ENCODE assay signal across 10 cellular contexts in genomic region chr6:170178561-170179477, GRCh38.
DNase-seq lines count a peak whose midpoint lies in the region; ATAC-seq and TF ChIP-seq lines count a peak whose summit lies in the region.
"Had no signal": no experiment of that assay in that cellular context is flagged by ENCODE, and none has a peak within 500 bp of the region (broad histone marks: within the 10 kb centered on the region; RNA-seq: fewer than 3 reads in every experiment).

No MANE protein-coding gene starts in this region.

- TF ChIP-seq CTCF in Panc1 (IDR thresholded peaks at IDR 0.05) (no peak), left ventricle myocardium inferior (IDR thresholded peaks at IDR 0.05; ENCODE audit: borderline replicate concordance) (no peak)

- CTCF ChIA-PET in Panc1 (lab: Charles Lee), result no interaction called here

- DNase-seq in SIG-M5 treated with dmso at 0.1 percent for 504 hours (lab: John Stamatoyannopoulos, UW; ENCODE audit: unreplicated experiment), result peak; percentile 9
- no peak for DNase-seq in SIG-M5 (lab: John Stamatoyannopoulos, UW)
- no peak for DNase-seq in Panc1 (ENCODE audit: low read depth, low spot score)
- peak; percentile 14 for DNase-seq in left ventricle myocardium inferior
- DNase-seq in stimulated activated effector memory CD8-positive, alpha-beta T cell treated with anti-CD3 and anti-CD28 coated beads, Interleukin-12 subunit alpha, Interleukin-12 subunit beta, amount 100 ng/mL, for 72 hours (ENCODE audit: low spot score in 2 of 2), result no peak
- no peak for DNase-seq in stimulated activated CD4-positive, alpha-beta T cell treated with anti-CD3 and anti-CD28 coated beads, Interleukin-4, amount 100 ng/mL, for 1 hour
- DNase-seq in cerebellum (ENCODE audit: low spot score), result no peak
- DNase-seq: activated gamma-delta T cell had no signal

- H3K9me3 ChIP-seq in Panc1 (ENCODE audit: control insufficient read depth, insufficient read depth, low read depth, low read length) (no peaks in the 10 kb centered on the region), left ventricle myocardium inferior (replicated peaks) (no peaks in the 10 kb centered on the region)

- no TSS peak for BruUV-seq in Panc1 (replicated peaks; lab: Mats Ljungman, UMichigan)

- intact Hi-C loops in Panc1 (cut with micrococcal nuclease; ENCODE audit: unreplicated experiment) (no loop called here), left ventricle myocardium inferior (cut with micrococcal nuclease) (no loop called here)

- in situ Hi-C loops in Panc1 (cut with HindIII; ENCODE audit: low pct_unique_long_range_greater_than_20kb, low sequenced_read_pairs), result no loop called here

- H3K9me3 Mint-ChIP-seq in stimulated activated effector memory CD8-positive, alpha-beta T cell treated with anti-CD3 and anti-CD28 coated beads, Interleukin-12 subunit alpha, Interleukin-12 subunit beta, amount 100 ng/mL, for 72 hours, result peaks cover 9% of the 10 kb centered on the region

- H3K27me3 ChIP-seq in Panc1 (ENCODE audit: control insufficient read depth, insufficient read depth, low read length) (no peaks in the 10 kb centered on the region), left ventricle myocardium inferior (ENCODE audit: low read depth) (peaks cover 6% of the 10 kb centered on the region)

- ATAC-seq in Panc1 (peak; percentile 39; the same call in 1 of the 2 replicates), HG02678 (IDR thresholded peaks at IDR 0.05; ENCODE audit: unreplicated experiment) (no peak)
- peak; percentile 4 for ATAC-seq in stimulated activated effector memory CD8-positive, alpha-beta T cell treated with anti-CD3 and anti-CD28 coated beads, Interleukin-12 subunit alpha, Interleukin-12 subunit beta, amount 100 ng/mL, for 72 hours

- H3K4me3 ChIP-seq in Panc1 (ENCODE audit: low read depth in 2 of 2, low read length in 2 of 2), result no peak overlapping the region
- no peak overlapping the region for H3K4me3 ChIP-seq in left ventricle myocardium inferior
- H3K4me3 ChIP-seq: A549 had no signal

- H3K36me3 ChIP-seq in Panc1 (ENCODE audit: control insufficient read depth, insufficient read depth, low read length), result no peaks in the 10 kb centered on the region
- H3K36me3 ChIP-seq in left ventricle myocardium inferior, result no peaks in the 10 kb centered on the region

- H3K4me3 Mint-ChIP-seq in stimulated activated effector memory CD8-positive, alpha-beta T cell treated with anti-CD3 and anti-CD28 coated beads, Interleukin-12 subunit alpha, Interleukin-12 subunit beta, amount 100 ng/mL, for 72 hours, result no peak overlapping the region

- peak overlapping the region; percentile 26 for H3K27ac ChIP-seq in Panc1 (ENCODE audit: low read length)
- H3K27ac ChIP-seq in left ventricle myocardium inferior (replicated peaks), result no peak overlapping the region
- H3K27ac ChIP-seq: A549 had no signal

- POLR2A ChIA-PET in Panc1 (lab: Charles Lee), result no interaction called here

- H3K36me3 Mint-ChIP-seq in stimulated activated effector memory CD8-positive, alpha-beta T cell treated with anti-CD3 and anti-CD28 coated beads, Interleukin-12 subunit alpha, Interleukin-12 subunit beta, amount 100 ng/mL, for 72 hours, result peaks cover 21% of the 10 kb centered on the region

- H3K4me1 ChIP-seq in Panc1 (ENCODE audit: control insufficient read depth, insufficient read depth, low read length) (peaks cover 18% of the 10 kb centered on the region), left ventricle myocardium inferior (peaks cover 12% of the 10 kb centered on the region)
- H3K4me1 ChIP-seq: A549 had no signal

- peaks cover 20% of the 10 kb centered on the region for H3K4me1 Mint-ChIP-seq in stimulated activated effector memory CD8-positive, alpha-beta T cell treated with anti-CD3 and anti-CD28 coated beads, Interleukin-12 subunit alpha, Interleukin-12 subunit beta, amount 100 ng/mL, for 72 hours

- no peak overlapping the region for H3K27ac Mint-ChIP-seq in stimulated activated effector memory CD8-positive, alpha-beta T cell treated with anti-CD3 and anti-CD28 coated beads, Interleukin-12 subunit alpha, Interleukin-12 subunit beta, amount 100 ng/mL, for 72 hours

Comparison
In these comparisons a context has a peak if more than half of its experiments do, and no peak if none do; other contexts are left out.
1. DNase-seq: peak in SIG-M5 treated with dmso at 0.1 percent for 504 hours (single experiment) and left ventricle myocardium inferior (single experiment); none in SIG-M5 (single experiment), Panc1 (single experiment), stimulated activated effector memory CD8-positive, alpha-beta T cell treated with anti-CD3 and anti-CD28 coated beads, Interleukin-12 subunit alpha, Interleukin-12 subunit beta, amount 100 ng/mL, for 72 hours (0 of 2), stimulated activated CD4-positive, alpha-beta T cell treated with anti-CD3 and anti-CD28 coated beads, Interleukin-4, amount 100 ng/mL, for 1 hour (single experiment) and cerebellum (single experiment).